Comparison of ENCODE assay signal across 19 cellular contexts in genomic region chr1:113608371-113608770, GRCh38.
"Had no signal": no experiment of that assay in that cellular context is flagged by ENCODE, and none has a peak within 500 bp of the region (broad histone marks: within the 10 kb centered on the region; RNA-seq: fewer than 3 reads in every experiment).

No MANE protein-coding gene starts in this region.

- DNase-seq: activated CD4-positive, alpha-beta T cell treated with anti-CD3 and anti-CD28 coated beads for 1 hour; activated CD4-positive, alpha-beta T cell treated with anti-CD3 and anti-CD28 coated beads, Interleukin-2, amount 10 ng/mL, durations not matched to agents 7 days and 5 days; activated CD8-positive, alpha-beta T cell treated with anti-CD3 and anti-CD28 coated beads for 36 hours; activated naive CD8-positive, alpha-beta T cell treated with anti-CD3 and anti-CD28 coated beads, Interleukin-2, amount 50 U/mL, for 24 hours; activated T-cell treated with anti-CD3 and anti-CD28 coated beads, Interleukin-2, amount 50 U/mL, for 48 hours; amygdala; dermis blood vessel endothelial cell; effector CD4-positive, alpha-beta T cell; esophagus squamous epithelium; islet precursor cell; left cardiac atrium; mucosa of descending colon; ovary; retina; stimulated activated CD4-positive, alpha-beta T cell treated with anti-CD3 and anti-CD28 coated beads, Interleukin-4, amount 100 ng/mL, for 24 hours; stimulated activated naive CD8-positive, alpha-beta T cell treated with anti-CD3 and anti-CD28 coated beads, Interleukin-15, amount 100 ng/mL, for 72 hours; substantia nigra; T-helper 2 cell; upper lobe of left lung had no signal
